9 cellular contexts compared by ENCODE assay signal in genomic region chr2:212892193-212892592, GRCh38.
DNase-seq lines count a peak whose midpoint lies in the region; ATAC-seq and TF ChIP-seq lines count a peak whose summit lies in the region.
"Had no signal": no experiment of that assay in that cellular context is flagged by ENCODE, and none has a peak within 500 bp of the region (broad histone marks: within the 10 kb centered on the region; RNA-seq: fewer than 3 reads in every experiment).

No MANE protein-coding gene starts in this region.

- 32 to 36% methylated on average over 3 of the region's 3 CpGs for WGBS in testis, 2 donors

- no peaks in the 10 kb centered on the region for H3K36me3 Mint-ChIP-seq in activated CD8-positive, alpha-beta T cell treated with anti-CD3 and anti-CD28 coated beads for 36 hours (ENCODE audit: low read depth)
- H3K36me3 Mint-ChIP-seq in activated CD8-positive, alpha-beta T cell treated with anti-CD3 and anti-CD28 coated beads, Interleukin-2, amount 10 ng/mL, durations not matched to agents 7 days and 5 days (ENCODE audit: low read depth): no peaks in the 10 kb centered on the region
- H3K36me3 Mint-ChIP-seq: IgD-negative memory B cell had no signal

- H3K27ac ChIP-seq in testis: no peak overlapping the region

- no peak overlapping the region for H3K27ac Mint-ChIP-seq in activated CD8-positive, alpha-beta T cell treated with anti-CD3 and anti-CD28 coated beads for 36 hours
- no peak overlapping the region for H3K27ac Mint-ChIP-seq in activated CD8-positive, alpha-beta T cell treated with anti-CD3 and anti-CD28 coated beads, Interleukin-2, amount 10 ng/mL, durations not matched to agents 7 days and 5 days
- H3K27ac Mint-ChIP-seq: IgD-negative memory B cell had no signal

- intact Hi-C loops in activated CD8-positive, alpha-beta T cell treated with anti-CD3 and anti-CD28 coated beads for 36 hours (cut with micrococcal nuclease): loop anchor here (10.0 kb wide), 1 partner anchor 207 kb away; no protein-coding TSS in a partner anchor
- intact Hi-C loops in testis (cut with DNase I; ENCODE audit: low total_unique reads): no loop called here

- CTCF ChIA-PET in activated CD8-positive, alpha-beta T cell treated with anti-CD3 and anti-CD28 coated beads for 36 hours (lab: Charles Lee): interaction anchor here (0.6 to 2.0 kb wide), 5 partner anchors 10 to 261 kb away, joined by 3 to 7 read pairs (median 4); no protein-coding TSS in a partner anchor
- CTCF ChIA-PET in activated CD8-positive, alpha-beta T cell treated with anti-CD3 and anti-CD28 coated beads, Interleukin-2, amount 10 ng/mL, durations not matched to agents 7 days and 5 days (lab: Charles Lee): interaction anchor here (0.8 to 1.5 kb wide), 6 partner anchors 10 to 257 kb away, joined by 3 to 4 read pairs (median 3); no protein-coding TSS in a partner anchor

- H3K4me3 Mint-ChIP-seq in activated CD8-positive, alpha-beta T cell treated with anti-CD3 and anti-CD28 coated beads for 36 hours: no peak overlapping the region
- no peak overlapping the region for H3K4me3 Mint-ChIP-seq in activated CD8-positive, alpha-beta T cell treated with anti-CD3 and anti-CD28 coated beads, Interleukin-2, amount 10 ng/mL, durations not matched to agents 7 days and 5 days
- H3K4me3 Mint-ChIP-seq: IgD-negative memory B cell had no signal

- H3K27me3 Mint-ChIP-seq in activated CD8-positive, alpha-beta T cell treated with anti-CD3 and anti-CD28 coated beads for 36 hours: no peaks in the 10 kb centered on the region
- H3K27me3 Mint-ChIP-seq in activated CD8-positive, alpha-beta T cell treated with anti-CD3 and anti-CD28 coated beads, Interleukin-2, amount 10 ng/mL, durations not matched to agents 7 days and 5 days (ENCODE audit: low read depth): peaks cover 2% of the 10 kb centered on the region

- ATAC-seq in activated CD8-positive, alpha-beta T cell treated with anti-CD3 and anti-CD28 coated beads for 36 hours: no peak
- ATAC-seq in activated CD8-positive, alpha-beta T cell treated with anti-CD3 and anti-CD28 coated beads, Interleukin-2, amount 10 ng/mL, durations not matched to agents 7 days and 5 days: no peak
- ATAC-seq in HG02798 (IDR thresholded peaks at IDR 0.05; ENCODE audit: poor library complexity, unreplicated experiment): no peak

- TF ChIP-seq CTCF in activated CD8-positive, alpha-beta T cell treated with anti-CD3 and anti-CD28 coated beads for 36 hours (IDR thresholded peaks at IDR 0.05): no peak
- TF ChIP-seq CTCF in testis (IDR thresholded peaks at IDR 0.05): peak in 1 of 3 experiments; percentile 14

- POLR2A ChIA-PET in activated CD8-positive, alpha-beta T cell treated with anti-CD3 and anti-CD28 coated beads for 36 hours (lab: Charles Lee): interaction anchor here (1.0 kb wide), 1 partner anchor 19 kb away, joined by 4 read pairs; no protein-coding TSS in a partner anchor
- POLR2A ChIA-PET in activated CD8-positive, alpha-beta T cell treated with anti-CD3 and anti-CD28 coated beads, Interleukin-2, amount 10 ng/mL, durations not matched to agents 7 days and 5 days (lab: Charles Lee): interaction anchor here (0.6 kb wide), 1 partner anchor 367 kb away, joined by 4 read pairs; no protein-coding TSS in a partner anchor

- H3K36me3 ChIP-seq in testis (ENCODE audit: low read depth, missing control alignments): no peaks in the 10 kb centered on the region

- no peak overlapping the region for H3K4me3 ChIP-seq in testis

- H3K4me1 Mint-ChIP-seq in activated CD8-positive, alpha-beta T cell treated with anti-CD3 and anti-CD28 coated beads for 36 hours (ENCODE audit: low read depth): peaks cover 2% of the 10 kb centered on the region
- H3K4me1 Mint-ChIP-seq in activated CD8-positive, alpha-beta T cell treated with anti-CD3 and anti-CD28 coated beads, Interleukin-2, amount 10 ng/mL, durations not matched to agents 7 days and 5 days (ENCODE audit: low read depth): no peaks in the 10 kb centered on the region

- H3K27me3 ChIP-seq in testis: no peaks in the 10 kb centered on the region

- TF ChIP-seq POLR2A in testis (IDR thresholded peaks at IDR 0.05): no peak

- no peaks in the 10 kb centered on the region for H3K9me3 Mint-ChIP-seq in activated CD8-positive, alpha-beta T cell treated with anti-CD3 and anti-CD28 coated beads for 36 hours
- no peaks in the 10 kb centered on the region for H3K9me3 Mint-ChIP-seq in activated CD8-positive, alpha-beta T cell treated with anti-CD3 and anti-CD28 coated beads, Interleukin-2, amount 10 ng/mL, durations not matched to agents 7 days and 5 days (ENCODE audit: insufficient read depth)
- H3K9me3 Mint-ChIP-seq: IgD-negative memory B cell had no signal

- H3K4me1 ChIP-seq in testis: no peaks in the 10 kb centered on the region

- DNase-seq in activated CD8-positive, alpha-beta T cell treated with anti-CD3 and anti-CD28 coated beads for 36 hours: peak; percentile 4
- DNase-seq in activated CD8-positive, alpha-beta T cell treated with anti-CD3 and anti-CD28 coated beads, Interleukin-2, amount 10 ng/mL, durations not matched to agents 7 days and 5 days: no peak
- peak; percentile 88 for DNase-seq in NCI-H82 (lab: John Stamatoyannopoulos, UW)
- peak; percentile 15 for DNase-seq in fibroblast of gingiva (ENCODE audit: low read depth)
- peak; percentile 20 for DNase-seq in testis
- DNase-seq in NCI-H2171 (lab: John Stamatoyannopoulos, UW): no peak
- no peak for DNase-seq in T-helper 9 cell

- no peaks in the 10 kb centered on the region for H3K9me3 ChIP-seq in testis

Comparison
In these comparisons a context has a peak if more than half of its experiments do, and no peak if none do; other contexts are left out.
1. DNase-seq: peak in activated CD8-positive, alpha-beta T cell treated with anti-CD3 and anti-CD28 coated beads for 36 hours (single experiment), NCI-H82 (single experiment), fibroblast of gingiva (single experiment) and testis (single experiment); none in activated CD8-positive, alpha-beta T cell treated with anti-CD3 and anti-CD28 coated beads, Interleukin-2, amount 10 ng/mL, durations not matched to agents 7 days and 5 days (single experiment), NCI-H2171 (single experiment) and T-helper 9 cell (single experiment).